8 cellular contexts compared by ENCODE assay signal in genomic region chr2:181411105-181411849, GRCh38. TPM values are rescaled to one million over a fixed set of nuclear protein-coding genes. Genes with fewer than 3 reads are reported as not detected.
A peak's percentile ranks its signal among the peaks of the same experiment; 100 is the strongest.
DNase-seq lines count a peak whose midpoint lies in the region; ATAC-seq and TF ChIP-seq lines count a peak whose summit lies in the region.

No MANE protein-coding gene starts in this region.

- H3K27ac Mint-ChIP-seq in glutamatergic neuron (ENCODE audit: unreplicated experiment): peak overlapping the region; percentile 93

- H3K36me3 Mint-ChIP-seq in glutamatergic neuron (ENCODE audit: unreplicated experiment): peaks cover 33% of the 10 kb centered on the region

- TF ChIP-seq CTCF in glutamatergic neuron (IDR thresholded peaks at IDR 0.05; ENCODE audit: partially characterized antibody, unreplicated experiment): no peak

- H3K9me3 Mint-ChIP-seq in glutamatergic neuron (ENCODE audit: unreplicated experiment): peaks cover 20% of the 10 kb centered on the region

- peaks cover 29% of the 10 kb centered on the region for H3K4me1 Mint-ChIP-seq in glutamatergic neuron (ENCODE audit: low read depth, unreplicated experiment)

- ATAC-seq in GM19035 (IDR thresholded peaks at IDR 0.05; ENCODE audit: unreplicated experiment) (peak; percentile 85), HG02973 (IDR thresholded peaks at IDR 0.05; ENCODE audit: unreplicated experiment) (peak; percentile 97)

- peak overlapping the region; percentile 62 for H3K4me3 Mint-ChIP-seq in glutamatergic neuron (ENCODE audit: unreplicated experiment)

- DNase-seq in NCI-H2081 (lab: John Stamatoyannopoulos, UW): peak; percentile 71 to 89
- peak; percentile 84 for DNase-seq in glutamatergic neuron
- no peak for DNase-seq in activated naive CD4-positive, alpha-beta T cell treated with Interleukin-2 at 50 U/mL for 16 hours
- no peak for DNase-seq in hippocampal formation (lab: John Stamatoyannopoulos, UW)
- DNase-seq in kidney glomerular epithelial cell (lab: John Stamatoyannopoulos, UW): no peak
- DNase-seq in effector CD8-positive, alpha-beta T cell (lab: John Stamatoyannopoulos, UW): no peak

- peaks cover 5% of the 10 kb centered on the region for H3K27me3 Mint-ChIP-seq in glutamatergic neuron (ENCODE audit: unreplicated experiment)

RNA-seq across cellular contexts. Expression of gene ITGA4, which starts 45.9 kb away (rescaled TPM):
- 5.4 TPM for total RNA-seq in glutamatergic neuron (ENCODE audit: unreplicated experiment)

Comparison
In these comparisons a context has a peak if more than half of its experiments do, and no peak if none do; other contexts are left out.
1. DNase-seq: peak in NCI-H2081 (2 of 2) and glutamatergic neuron (single experiment); none in activated naive CD4-positive, alpha-beta T cell treated with Interleukin-2 at 50 U/mL for 16 hours (single experiment), hippocampal formation (0 of 2), kidney glomerular epithelial cell (single experiment) and effector CD8-positive, alpha-beta T cell (single experiment).